1 cellular context compared by ENCODE assay signal in genomic region chr9:114386361-114386885, GRCh38.
TF ChIP-seq lines count a peak whose summit lies in the region.

No MANE protein-coding gene starts in this region.

TF ChIP-seq in IMR-90, 13 proteins besides CTCF, POLR2A, EP300 and RAD21 (continued from another document):
- no peak for TF ChIP-seq USF2 (IDR thresholded peaks at IDR 0.05; ENCODE audit: low read depth, low read length)
- TF ChIP-seq SMC3 (IDR thresholded peaks at IDR 0.05; ENCODE audit: low read depth, low read length) = no peak
- no peak for TF ChIP-seq CHD1 (IDR thresholded peaks at IDR 0.05; ENCODE audit: low read depth, low read length)
- TF ChIP-seq RFX5 (IDR thresholded peaks at IDR 0.05; ENCODE audit: low read depth, low read length) = no peak
